ENCODE assay signal across 7 cellular contexts in the genomic region with DNA sequence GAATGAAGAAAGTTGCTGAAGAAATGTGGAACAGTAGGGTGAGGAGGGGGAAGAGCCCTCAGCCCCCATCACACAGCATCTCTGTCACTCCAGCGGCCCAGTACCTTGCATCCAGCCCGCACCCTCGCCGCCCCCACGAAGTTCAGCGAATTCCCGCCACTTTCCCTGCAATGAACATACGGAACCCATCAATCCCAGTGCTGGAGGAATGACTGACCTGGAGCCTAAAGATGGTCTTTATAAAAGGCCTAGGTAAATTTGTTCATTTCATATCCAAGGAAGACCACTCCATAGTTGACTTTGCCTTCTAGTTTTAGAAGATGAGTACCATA. TPM values are rescaled to one million over a fixed set of nuclear protein-coding genes. Genes with fewer than 3 reads are reported as not detected.
DNase-seq lines count a peak whose midpoint lies in the region; ATAC-seq, FAIRE-seq and TF ChIP-seq lines count a peak whose summit lies in the region.

No MANE protein-coding gene starts in this region.

- H3K9me3 ChIP-seq in keratinocyte (ENCODE audit: control insufficient read depth, low read depth, low read length) (no peaks in the 10 kb centered on the region), stomach (no peaks in the 10 kb centered on the region), BE2C (no peaks in the 10 kb centered on the region)

- CTCF ChIA-PET in activated CD4-positive, alpha-beta memory T cell treated with anti-CD3 and anti-CD28 coated beads, Interleukin-2, amount 10 ng/mL, durations not matched to agents 7 days and 5 days (lab: Charles Lee) = interaction anchor here (1.1 kb wide), 1 partner anchor 195 kb away, joined by 3 read pairs; no protein-coding TSS in a partner anchor

- 55 to 76% (median 68%) methylated on average over 8 of the region's 8 CpGs for WGBS in stomach, 5 donors

- H4K20me1 ChIP-seq in keratinocyte (ENCODE audit: control insufficient read depth, extremely low read depth, insufficient read depth, low read length) = peaks cover 27% of the 10 kb centered on the region

- peak overlapping the region; percentile 89 for H3K4me3 ChIP-seq in HFF-Myc (replicated peaks; ENCODE audit: low read depth, low read length)
- H3K4me3 ChIP-seq in keratinocyte (ENCODE audit: control insufficient read depth in 2 of 3, extremely low read depth in 1 of 3, insufficient read depth in 2 of 3, low read depth in 1 of 3, low read length in 3 of 3) = peak overlapping the region in 2 of 3 experiments; percentile 84 to 97
- H3K4me3 ChIP-seq in stomach = peak overlapping the region; percentile 74 to 90 (median 81)
- no peak overlapping the region for H3K4me3 ChIP-seq in BE2C (ENCODE audit: low read depth, low read length)

- H3K4me1 ChIP-seq in keratinocyte (ENCODE audit: control insufficient read depth, extremely low read depth, insufficient read depth, low read length) = peaks cover 25% of the 10 kb centered on the region
- H3K4me1 ChIP-seq in stomach = peaks cover 4 to 40% (median 28%) of the 10 kb centered on the region in 4 donors
- peaks cover 3% of the 10 kb centered on the region; the same call in 1 of the 2 replicates for H3K4me1 ChIP-seq in BE2C

- TF ChIP-seq EP300 in stomach (IDR thresholded peaks at IDR 0.05) = no peak

- H2AFZ ChIP-seq in keratinocyte (ENCODE audit: control insufficient read depth, low read length) = peak overlapping the region; percentile 97

- H3K27ac ChIP-seq in keratinocyte (ENCODE audit: control insufficient read depth, insufficient read depth, low read length) = peak overlapping the region; percentile 78
- H3K27ac ChIP-seq in stomach = peak overlapping the region in 4 of 5 donors; percentile 97 to 99 (median 98)

- peaks cover 31% of the 10 kb centered on the region for H3K36me3 Mint-ChIP-seq in activated CD4-positive, alpha-beta memory T cell treated with anti-CD3 and anti-CD28 coated beads, Interleukin-2, amount 10 ng/mL, durations not matched to agents 7 days and 5 days (ENCODE audit: low read depth)

- no peaks in the 10 kb centered on the region for H3K9me1 ChIP-seq in keratinocyte (ENCODE audit: control insufficient read depth, extremely low read depth, insufficient read depth, low read length)

- POLR2A ChIA-PET in activated CD4-positive, alpha-beta memory T cell treated with anti-CD3 and anti-CD28 coated beads, Interleukin-2, amount 10 ng/mL, durations not matched to agents 7 days and 5 days (lab: Charles Lee) = interaction anchor here (0.7 to 1.6 kb wide), 15 partner anchors 8 to 389 kb away, joined by 3 to 7 read pairs (median 3); a partner anchor contains a TSS

- peak overlapping the region; percentile 94 for H3K27ac Mint-ChIP-seq in activated CD4-positive, alpha-beta memory T cell treated with anti-CD3 and anti-CD28 coated beads, Interleukin-2, amount 10 ng/mL, durations not matched to agents 7 days and 5 days

- DNase-seq in HFF-Myc (ENCODE audit: extremely low read depth, low read depth) = no peak
- DNase-seq in activated CD4-positive, alpha-beta memory T cell treated with anti-CD3 and anti-CD28 coated beads, Interleukin-2, amount 10 ng/mL, durations not matched to agents 7 days and 5 days = no peak
- no peak for DNase-seq in keratinocyte (ENCODE audit: low read depth, low spot score)
- no peak for DNase-seq in stomach
- no peak for DNase-seq in BE2C
- DNase-seq in NCI-H510A (lab: John Stamatoyannopoulos, UW) = no peak

- H3K79me2 ChIP-seq in keratinocyte (ENCODE audit: control insufficient read depth, insufficient read depth, low read length) = peaks cover 41% of the 10 kb centered on the region

- H3K9me3 Mint-ChIP-seq in activated CD4-positive, alpha-beta memory T cell treated with anti-CD3 and anti-CD28 coated beads, Interleukin-2, amount 10 ng/mL, durations not matched to agents 7 days and 5 days = no peaks in the 10 kb centered on the region

- no peak for FAIRE-seq in keratinocyte (lab: Jason Lieb, UNC)

- peaks cover 0 to 4% of the 10 kb centered on the region in 2 experiments for H3K36me3 ChIP-seq in keratinocyte (ENCODE audit: control insufficient read depth in 2 of 2, extremely low read depth in 1 of 2, insufficient read depth in 2 of 2, low read length in 2 of 2)
- H3K36me3 ChIP-seq in stomach = no peaks in the 10 kb centered on the region
- H3K36me3 ChIP-seq in BE2C = no peaks in the 10 kb centered on the region

- peaks cover 31% of the 10 kb centered on the region for H3K4me1 Mint-ChIP-seq in activated CD4-positive, alpha-beta memory T cell treated with anti-CD3 and anti-CD28 coated beads, Interleukin-2, amount 10 ng/mL, durations not matched to agents 7 days and 5 days

- no peak for ATAC-seq in HG03045 (IDR thresholded peaks at IDR 0.05; ENCODE audit: unreplicated experiment)

- H3K9ac ChIP-seq in keratinocyte (ENCODE audit: control insufficient read depth, extremely low read depth, insufficient read depth, low read length) = peak overlapping the region; percentile 94

- H3K4me3 Mint-ChIP-seq in activated CD4-positive, alpha-beta memory T cell treated with anti-CD3 and anti-CD28 coated beads, Interleukin-2, amount 10 ng/mL, durations not matched to agents 7 days and 5 days = peak overlapping the region; percentile 95

- H3K27me3 ChIP-seq in keratinocyte (ENCODE audit: control insufficient read depth, extremely low read depth, insufficient read depth, low read length) = no peaks in the 10 kb centered on the region
- H3K27me3 ChIP-seq in stomach = no peaks in the 10 kb centered on the region
- H3K27me3 ChIP-seq in BE2C = no peaks in the 10 kb centered on the region

- no peak for TF ChIP-seq CTCF in HFF-Myc (IDR thresholded peaks at IDR 0.05; ENCODE audit: low read depth, low read length, missing control alignments)
- no peak for TF ChIP-seq CTCF in keratinocyte (optimal IDR thresholded peaks at IDR 0.05 in 1 of 3, IDR thresholded peaks at IDR 0.05 in 1 of 3, conservative IDR thresholded peaks at IDR 0.05 in 1 of 3; ENCODE audit: extremely low read depth in 1 of 3, insufficient read depth in 2 of 3, low read length in 3 of 3)
- no peak for TF ChIP-seq CTCF in stomach (IDR thresholded peaks at IDR 0.05)
- no peak for TF ChIP-seq CTCF in BE2C (IDR thresholded peaks at IDR 0.05; ENCODE audit: low read depth, low read length)

- intact Hi-C loops in stomach (cut with DNase I; ENCODE audit: low total_unique reads) = no loop called here

- no peak for TF ChIP-seq POLR2A in stomach (IDR thresholded peaks at IDR 0.05)

- peak overlapping the region; percentile 97 for H3K4me2 ChIP-seq in keratinocyte (ENCODE audit: control insufficient read depth, extremely low read depth, insufficient read depth, low read depth, low read length)

- H3K27me3 Mint-ChIP-seq in activated CD4-positive, alpha-beta memory T cell treated with anti-CD3 and anti-CD28 coated beads, Interleukin-2, amount 10 ng/mL, durations not matched to agents 7 days and 5 days = no peaks in the 10 kb centered on the region

- dilution Hi-C loops in keratinocyte (cut with MboI; ENCODE audit: extremely low pct_ligation_motif_present, low sequenced_read_pairs) = no loop called here

RNA-seq across cellular contexts. Expression of a gene that starts 0.8 kb away (rescaled TPM):
- total RNA-seq in activated CD4-positive, alpha-beta memory T cell treated with anti-CD3 and anti-CD28 coated beads, Interleukin-2, amount 10 ng/mL, durations not matched to agents 7 days and 5 days = 10 to 100 TPM; 79.8 to 80.8 TPM
- polyA plus RNA-seq in keratinocyte (50.5 to 82.1 TPM (median 61.9 TPM) in 3 replicates), stomach (10 to 100 TPM; 25.1 to 48.3 (median 45.1) TPM)
- polyA plus RNA-seq in keratinocyte (2011; ENCODE audit: low read depth) = 530 TPM
- 53.0 and 78.8 TPM in 2 replicates for polyA plus RNA-seq in keratinocyte (2011; cell fraction: cytosol; rRNA removed)
- 49.7 and 76.4 TPM in 2 replicates for polyA plus RNA-seq in keratinocyte (2011; cell fraction: nucleus; rRNA removed)
- 78.7 and 85.6 TPM in 2 replicates for polyA plus RNA-seq in keratinocyte (2012; ENCODE audit: low replicate concordance)
- 14.3 to 90.5 TPM (median 37.5 TPM) in 3 replicates for polyA minus RNA-seq in keratinocyte
- 72.5 TPM for polyA minus RNA-seq in keratinocyte (2011; cell fraction: cytosol; rRNA and poly(A)+ RNA removed)
- 44.1 and 97.3 TPM in 2 replicates for polyA minus RNA-seq in keratinocyte (2011; cell fraction: nucleus; rRNA and poly(A)+ RNA removed)
- total RNA-seq in stomach = 100 to 1,000 TPM in 2 of 5 donors, 10 to 100 TPM in 3; 61.8 to 145 (median 71.4) TPM
- polyA plus RNA-seq in BE2C (2012; ENCODE audit: insufficient read depth, insufficient read length, low read depth) = 71.6 TPM
